In the genomic region with DNA sequence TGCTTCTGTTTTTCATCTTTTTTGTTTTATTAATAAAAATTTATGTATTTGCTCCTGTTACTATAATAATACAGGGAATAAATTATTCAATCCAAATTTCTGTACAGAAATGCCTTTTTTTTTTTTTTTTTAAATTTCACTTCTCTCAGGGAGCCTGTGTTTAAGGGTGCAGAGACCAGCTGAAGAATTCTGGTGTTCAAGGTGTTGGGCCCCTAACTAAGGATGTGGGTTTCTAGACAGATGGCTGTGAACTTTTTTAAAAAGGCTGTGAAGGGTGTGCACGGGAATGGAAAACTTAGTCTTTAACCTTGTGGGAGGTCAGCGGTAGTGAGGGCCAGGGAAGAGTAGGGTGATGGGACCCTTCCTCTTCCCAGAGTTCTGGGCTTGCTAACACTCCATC, we compare ENCODE assay signal across 12 cellular contexts. TPM values are rescaled to one million over a fixed set of nuclear protein-coding genes. Genes with fewer than 3 reads are reported as not detected.
DNase-seq lines count a peak whose midpoint lies in the region; ATAC-seq and TF ChIP-seq lines count a peak whose summit lies in the region.
"Had no signal": no experiment of that assay in that cellular context is flagged by ENCODE, and none has a peak within 500 bp of the region (broad histone marks: within the 10 kb centered on the region; RNA-seq: fewer than 3 reads in every experiment).

No MANE protein-coding gene starts in this region.

- no peak for TF ChIP-seq EP300 in upper lobe of left lung (IDR thresholded peaks at IDR 0.05)

- TF ChIP-seq CTCF in breast epithelium (IDR thresholded peaks at IDR 0.05): no peak
- TF ChIP-seq CTCF in MCF 10A (IDR thresholded peaks at IDR 0.05; ENCODE audit: unreplicated experiment): no peak
- TF ChIP-seq CTCF in upper lobe of left lung (IDR thresholded peaks at IDR 0.05): no peak

- H3K27ac ChIP-seq in breast epithelium (peak overlapping the region; percentile 97 to 100), angular gyrus (ENCODE audit: low read depth, low read length) (peak overlapping the region; percentile 97), upper lobe of left lung (peak overlapping the region in 3 of 4 donors; percentile 63 to 93 (median 92))
- no peak overlapping the region for H3K27ac ChIP-seq in naive thymus-derived CD4-positive, alpha-beta T cell (ENCODE audit: low read depth, low read length)

- POLR2A ChIA-PET in MCF 10A (lab: Yijun Ruan, JAX): interaction anchor here (0.9 to 1.3 kb wide), 6 partner anchors 11 to 83 kb away, joined by 3 to 6 read pairs (median 4); a partner anchor contains a TSS
- POLR2A ChIA-PET in naive thymus-derived CD4-positive, alpha-beta T cell (lab: Charles Lee): interaction anchor here (0.6 to 1.1 kb wide), 2 partner anchors 11 to 682 kb away, joined by 3 read pairs; no protein-coding TSS in a partner anchor

- WGBS in upper lobe of left lung, 2 donors: 74% methylated on average over 2 of the region's 2 CpGs

- CTCF ChIA-PET in MCF 10A (lab: Yijun Ruan, JAX): interaction anchor here (0.7 to 1.8 kb wide), 2 partner anchors 16 to 20 kb away, joined by 3 to 9 read pairs; no protein-coding TSS in a partner anchor
- CTCF ChIA-PET in naive thymus-derived CD4-positive, alpha-beta T cell (lab: Charles Lee): interaction anchor here (0.5 to 1.2 kb wide), 2 partner anchors 20 to 480 kb away, joined by 3 read pairs; no protein-coding TSS in a partner anchor

- H3K4me3 ChIP-seq in breast epithelium (peak overlapping the region in 1 of 3 donors; percentile 100), upper lobe of left lung (no peak overlapping the region)
- peak overlapping the region; percentile 71 for H3K4me3 ChIP-seq in naive thymus-derived CD4-positive, alpha-beta T cell (ENCODE audit: low read length)

- peaks cover 9% of the 10 kb centered on the region for H3K36me3 ChIP-seq in breast epithelium
- H3K36me3 ChIP-seq in naive thymus-derived CD4-positive, alpha-beta T cell (ENCODE audit: control insufficient read depth in 2 of 3, insufficient read depth in 3 of 3, low read length in 3 of 3): peaks cover 5 to 41% (median 7%) of the 10 kb centered on the region in 3 experiments
- peaks cover 0 to 41% (median 23%) of the 10 kb centered on the region in 4 donors for H3K36me3 ChIP-seq in upper lobe of left lung

- no peaks in the 10 kb centered on the region for H3K27me3 Mint-ChIP-seq in MCF 10A (ENCODE audit: insufficient read depth, unreplicated experiment)
- no peaks in the 10 kb centered on the region for H3K27me3 Mint-ChIP-seq in naive thymus-derived CD4-positive, alpha-beta T cell

- no peak for TF ChIP-seq POLR2A in breast epithelium (IDR thresholded peaks at IDR 0.05)
- TF ChIP-seq POLR2A in upper lobe of left lung (IDR thresholded peaks at IDR 0.05): no peak

- H3K27ac Mint-ChIP-seq in MCF 10A (ENCODE audit: low read depth, unreplicated experiment): no peak overlapping the region
- peak overlapping the region; percentile 71 to 93 (median 86) for H3K27ac Mint-ChIP-seq in naive thymus-derived CD4-positive, alpha-beta T cell

- peaks cover 0 to 4% of the 10 kb centered on the region in 2 donors for H3K4me1 ChIP-seq in breast epithelium
- peaks cover 19 to 20% of the 10 kb centered on the region in 2 donors for H3K4me1 ChIP-seq in naive thymus-derived CD4-positive, alpha-beta T cell (ENCODE audit: control insufficient read depth in 2 of 2, insufficient read depth in 2 of 2, low read length in 2 of 2)
- H3K4me1 ChIP-seq in upper lobe of left lung: peaks cover 11 to 29% (median 14%) of the 10 kb centered on the region in 4 donors

- peaks cover 30% of the 10 kb centered on the region for H3K36me3 Mint-ChIP-seq in MCF 10A (ENCODE audit: insufficient read depth, unreplicated experiment)
- peaks cover 6 to 46% (median 19%) of the 10 kb centered on the region in 5 donors for H3K36me3 Mint-ChIP-seq in naive thymus-derived CD4-positive, alpha-beta T cell

- H3K9me3 Mint-ChIP-seq in MCF 10A (ENCODE audit: unreplicated experiment): no peaks in the 10 kb centered on the region
- no peaks in the 10 kb centered on the region for H3K9me3 Mint-ChIP-seq in naive thymus-derived CD4-positive, alpha-beta T cell

- no TSS peak for BruUV-seq in MCF 10A (replicated peaks; lab: Mats Ljungman, UMichigan)

- DNase-seq in breast epithelium (ENCODE audit: low spot score in 2 of 2): no peak
- DNase-seq in MCF 10A (ENCODE audit: unreplicated experiment): no peak
- DNase-seq in naive thymus-derived CD4-positive, alpha-beta T cell: no peak
- no peak for DNase-seq in upper lobe of left lung
- DNase-seq in NCI-H2227 (lab: John Stamatoyannopoulos, UW; ENCODE audit: unreplicated experiment): no peak
- DNase-seq: erythroblast, KG1, NCI-H524, T-helper 9 cell had no signal

- H3K4me3 Mint-ChIP-seq in MCF 10A (ENCODE audit: unreplicated experiment): no peak overlapping the region
- peak overlapping the region in 9 of 10 donors; percentile 81 to 91 (median 85) for H3K4me3 Mint-ChIP-seq in naive thymus-derived CD4-positive, alpha-beta T cell

- intact Hi-C loops in breast epithelium (cut with DNase I; ENCODE audit: low total_unique reads): no loop called here
- intact Hi-C loops in MCF 10A (cut with micrococcal nuclease): no loop called here
- intact Hi-C loops in naive thymus-derived CD4-positive, alpha-beta T cell (cut with micrococcal nuclease): no loop called here

- H3K4me1 Mint-ChIP-seq in MCF 10A (ENCODE audit: insufficient read depth, unreplicated experiment): peaks cover 13% of the 10 kb centered on the region
- H3K4me1 Mint-ChIP-seq in naive thymus-derived CD4-positive, alpha-beta T cell: peaks cover 20 to 40% (median 32%) of the 10 kb centered on the region in 7 donors

- ATAC-seq in naive thymus-derived CD4-positive, alpha-beta T cell: peak; percentile 45
- no peak for ATAC-seq in upper lobe of left lung (ENCODE audit: low FRiP score in 2 of 2)
- ATAC-seq in GM21737 (IDR thresholded peaks at IDR 0.05; ENCODE audit: unreplicated experiment): no peak
- no peak for ATAC-seq in GM19324 (IDR thresholded peaks at IDR 0.05; ENCODE audit: low FRiP score, unreplicated experiment)

- H3K27me3 ChIP-seq in breast epithelium (no peaks in the 10 kb centered on the region), upper lobe of left lung (peaks cover 0 to 6% (median 3%) of the 10 kb centered on the region in 4 donors)
- no peaks in the 10 kb centered on the region for H3K27me3 ChIP-seq in naive thymus-derived CD4-positive, alpha-beta T cell (ENCODE audit: control insufficient read depth in 2 of 2, insufficient read depth in 2 of 2, low read length in 2 of 2)

- H3K9me3 ChIP-seq in breast epithelium (no peaks in the 10 kb centered on the region), upper lobe of left lung (no peaks in the 10 kb centered on the region)
- no peaks in the 10 kb centered on the region for H3K9me3 ChIP-seq in naive thymus-derived CD4-positive, alpha-beta T cell (ENCODE audit: control insufficient read depth in 2 of 3, low read length in 3 of 3)

RNA-seq across cellular contexts. Expression of a gene that starts 1.3 kb away (rescaled TPM):
- total RNA-seq in breast epithelium (10 to 100 TPM in 2 of 3 donors, 1 to 10 TPM in 1; 3.0 to 35.1 (median 25.9) TPM), MCF 10A (2022) (1.7 and 2.0 TPM in 2 replicates), upper lobe of left lung (10 to 100 TPM; 12.8 to 44.0 (median 21.1) TPM)
- total RNA-seq in naive thymus-derived CD4-positive, alpha-beta T cell: 10 to 100 TPM; 25.1 to 42.5 (median 35.6) TPM
- 1 to 10 TPM; 5.3 to 6.7 TPM for polyA plus RNA-seq in naive thymus-derived CD4-positive, alpha-beta T cell

RNA-seq across cellular contexts. Expression of a gene that starts 7.9 kb away (rescaled TPM):
- total RNA-seq in breast epithelium (10 to 100 TPM in 2 of 3 donors, 1 to 10 TPM in 1; 8.3 to 28.2 (median 19.2) TPM), MCF 10A (2022) (0.37 and 0.83 TPM in 2 replicates), upper lobe of left lung (10 to 100 TPM in 2 of 6 donors, 1 to 10 TPM in 4; 6.6 to 78.6 (median 8.2) TPM)
- total RNA-seq in naive thymus-derived CD4-positive, alpha-beta T cell: 1 to 10 TPM in 1 of 5 experiments, under 1 TPM in 4; 0.29 to 1.2 (median 0.84) TPM
- polyA plus RNA-seq in naive thymus-derived CD4-positive, alpha-beta T cell: not detected

RNA-seq across cellular contexts. Expression of a gene that starts 12.3 kb away (rescaled TPM):
- 10 to 100 TPM; 13.8 to 26.9 (median 24.6) TPM for total RNA-seq in breast epithelium
- total RNA-seq in MCF 10A (2022): 32.0 and 38.0 TPM in 2 replicates
- total RNA-seq in naive thymus-derived CD4-positive, alpha-beta T cell: 10 to 100 TPM; 20.1 to 29.7 (median 21.9) TPM
- polyA plus RNA-seq in naive thymus-derived CD4-positive, alpha-beta T cell: 10 to 100 TPM; 18.5 to 29.7 TPM
- total RNA-seq in upper lobe of left lung: 10 to 100 TPM; 13.4 to 56.7 (median 30.7) TPM

RNA-seq across cellular contexts. Expression of a gene that starts 29.7 kb away (rescaled TPM):
- total RNA-seq in breast epithelium: 1 to 10 TPM; 1.1 to 2.6 (median 1.2) TPM
- total RNA-seq in MCF 10A (2022): 0.29 and 0.40 TPM in 2 replicates
- 1 to 10 TPM in 1 of 5 experiments, not detected in 4; 1.4 TPM for total RNA-seq in naive thymus-derived CD4-positive, alpha-beta T cell
- polyA plus RNA-seq in naive thymus-derived CD4-positive, alpha-beta T cell: not detected
- 1 to 10 TPM in 1 of 6 donors, under 1 TPM in 5; under 0.01 to 2.6 (median 0.80) TPM for total RNA-seq in upper lobe of left lung

RNA-seq across cellular contexts. Expression of a gene that starts 53.5 kb away (rescaled TPM):
- total RNA-seq in breast epithelium: 1 to 10 TPM in 1 of 3 donors, under 1 TPM in 1, not detected in 1; 0.98 to 1.2 TPM
- total RNA-seq in MCF 10A (2022): 0.56 TPM in 2 replicates
- 1 to 10 TPM in 4 of 5 experiments, under 1 TPM in 1; 0.95 to 1.7 (median 1.0) TPM for total RNA-seq in naive thymus-derived CD4-positive, alpha-beta T cell
- under 1 TPM; 0.06 to 0.09 TPM for polyA plus RNA-seq in naive thymus-derived CD4-positive, alpha-beta T cell
- total RNA-seq in upper lobe of left lung: under 1 TPM in 5 of 6 donors, not detected in 1; 0.06 to 0.39 (median 0.20) TPM
